Comparison of ENCODE assay signal across 17 cellular contexts in the genomic region with DNA sequence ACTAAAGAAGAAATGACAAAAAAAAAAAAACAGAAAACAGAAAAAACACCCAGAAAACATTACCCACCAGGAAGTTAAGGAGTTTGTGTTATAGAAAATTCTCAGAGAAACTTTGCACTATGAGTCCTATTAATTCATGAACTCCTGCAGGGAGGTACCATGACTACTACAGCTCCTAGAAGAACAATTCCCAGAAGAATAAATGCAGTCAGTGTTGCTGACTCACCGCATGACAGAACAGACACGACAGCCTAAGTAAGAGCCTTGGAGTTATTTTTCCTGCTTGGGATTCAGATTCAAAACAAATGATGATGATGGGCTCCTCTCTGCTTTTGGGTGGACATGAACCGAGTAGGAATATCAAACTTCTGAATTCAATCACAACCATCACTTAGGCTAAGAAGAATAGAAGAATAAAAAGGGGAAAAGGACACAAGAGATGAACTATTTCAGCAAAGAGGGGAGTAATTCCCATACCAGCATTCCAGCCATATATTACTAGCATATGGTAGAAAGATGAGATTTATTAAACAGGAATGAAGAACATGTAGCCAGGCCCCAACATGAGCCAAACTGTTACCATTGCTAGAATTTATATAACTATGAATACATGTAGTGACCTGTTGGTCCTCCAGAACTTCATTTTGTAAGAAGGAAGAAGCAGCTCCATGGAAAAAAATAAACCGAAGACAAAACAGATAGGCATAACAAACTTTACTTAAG.
DNase-seq lines count a peak whose midpoint lies in the region; ATAC-seq, FAIRE-seq and TF ChIP-seq lines count a peak whose summit lies in the region.
"Had no signal": no experiment of that assay in that cellular context is flagged by ENCODE, and none has a peak within 500 bp of the region (broad histone marks: within the 10 kb centered on the region; RNA-seq: fewer than 3 reads in every experiment).

No MANE protein-coding gene starts in this region.

- no peak for FAIRE-seq in A549 (lab: Jason Lieb, UNC)
- FAIRE-seq: D721Med, endometrium had no signal

- no peaks in the 10 kb centered on the region for H3K27me3 ChIP-seq in body of pancreas
- H3K27me3 ChIP-seq: suprapubic skin had no signal

- H3K9me3 ChIP-seq in A549 (no peaks in the 10 kb centered on the region), body of pancreas (no peaks in the 10 kb centered on the region)
- H3K9me3 ChIP-seq: lower lobe of right lung, suprapubic skin had no signal

- peaks cover 19% of the 10 kb centered on the region; the same call in 2 of the 3 replicates for H3K4me1 ChIP-seq in A549
- no peaks in the 10 kb centered on the region for H3K4me1 ChIP-seq in body of pancreas
- H3K4me1 ChIP-seq: lower lobe of right lung, suprapubic skin had no signal

- intact Hi-C loops in body of pancreas (cut with DNase I) = no loop called here

- no peak overlapping the region for H3K4me3 ChIP-seq in A549
- H3K4me3 ChIP-seq in body of pancreas = no peak overlapping the region
- H3K4me3 ChIP-seq: lower lobe of right lung, suprapubic skin had no signal

- CTCF ChIA-PET in A549 (lab: Yijun Ruan, JAX) = interaction anchor here (0.5 kb wide), 1 partner anchor 574 kb away, joined by 3 read pairs; no protein-coding TSS in a partner anchor

- H3K27ac ChIP-seq in A549 (no peak overlapping the region), body of pancreas (no peak overlapping the region)
- H3K27ac ChIP-seq: HL-60, lower lobe of right lung, suprapubic skin had no signal

- H3K4me2 ChIP-seq in A549 = peak overlapping the region; percentile 18; the same call in 1 of the 3 replicates

- WGBS in A549 (ENCODE audit: missing lambda C conversion rate) = 33% methylated on average over 4 of the region's 4 CpGs
- WGBS in body of pancreas, 2 donors = 75 to 81% methylated on average over 4 of the region's 4 CpGs

- ATAC-seq in A549 (peak; percentile 71 to 76; a peak in 5 of 6 replicates), HG02938 (IDR thresholded peaks at IDR 0.05; ENCODE audit: unreplicated experiment) (no peak), body of pancreas (no peak)
- ATAC-seq: lower lobe of right lung had no signal

- TF ChIP-seq CTCF in A549 (IDR thresholded peaks at IDR 0.05) = no peak
- no peak for TF ChIP-seq CTCF in body of pancreas (IDR thresholded peaks at IDR 0.05)

- DNase-seq in A549 (ENCODE audit: low read depth in 1 of 2, low spot score in 1 of 2) (peak; percentile 9 to 52), LHCN-M2 (ENCODE audit: low read depth) (peak; percentile 41), brain pericyte (ENCODE audit: low read depth, low spot score) (peak; percentile 58), hepatic stellate cell (ENCODE audit: low spot score) (peak; percentile 4), superior temporal gyrus (ENCODE audit: extremely low spot score) (no peak), body of pancreas (no peak), DMS53 treated with DMSO at 0.1 percent for 48 hours (lab: John Stamatoyannopoulos, UW; ENCODE audit: unreplicated experiment) (no peak)
- DNase-seq: activated CD4-positive, alpha-beta memory T cell treated with anti-CD3 and anti-CD28 coated beads for 36 hours; lower lobe of right lung; NCI-H2029 treated with DMSO at 0.1 percent for 48 hours; occipital lobe; stimulated activated CD4-positive, alpha-beta T cell treated with anti-CD3 and anti-CD28 coated beads, Interleukin-12 subunit alpha, Interleukin-12 subunit beta, amount 100 ng/mL, for 4 hours had no signal

- no peak for TF ChIP-seq EP300 in A549 (IDR thresholded peaks at IDR 0.05)

- no peak for TF ChIP-seq RAD21 in A549 (conservative IDR thresholded peaks at IDR 0.05 in 1 of 2, IDR thresholded peaks at IDR 0.05 in 1 of 2)

- TF ChIP-seq POLR2A in A549 (IDR thresholded peaks at IDR 0.05; ENCODE audit: low read length) = no peak
- TF ChIP-seq POLR2A in body of pancreas (IDR thresholded peaks at IDR 0.05) = no peak

- POLR2A ChIA-PET in A549 (lab: Yijun Ruan, JAX) = no interaction called here

- no peaks in the 10 kb centered on the region for H3K36me3 ChIP-seq in body of pancreas (replicated peaks in 1 of 2; ENCODE audit: insufficient read depth in 1 of 2, low read depth in 2 of 2)
- H3K36me3 ChIP-seq: lower lobe of right lung, suprapubic skin had no signal

TF ChIP-seq in A549, 52 proteins besides CTCF, POLR2A, EP300 and RAD21:
- no peak for TF ChIP-seq CEBPB (IDR thresholded peaks at IDR 0.05)
- no peak for TF ChIP-seq FOSL2 (IDR thresholded peaks at IDR 0.05)
- 0 out of 2 replicates have a peak, but pooled peaks have one; percentile 10 for TF ChIP-seq FOSL2 (CRISPR knock-in tag; IDR thresholded peaks at IDR 0.05)

Comparison
In these comparisons a context has a peak if more than half of its experiments do, and no peak if none do; other contexts are left out.
1. ATAC-seq: peak in A549 (2 of 2); none in HG02938 (single experiment) and body of pancreas (single experiment).
2. DNase-seq: peak in A549 (2 of 2), LHCN-M2 (single experiment), brain pericyte (single experiment) and hepatic stellate cell (single experiment); none in superior temporal gyrus (single experiment), body of pancreas (0 of 4) and DMS53 treated with DMSO at 0.1 percent for 48 hours (single experiment).